Comparison of ENCODE assay signal across 17 cellular contexts in genomic region chr14:39398382-39398781, GRCh38. TPM values are rescaled to one million over a fixed set of nuclear protein-coding genes. Genes with fewer than 3 reads are reported as not detected.
DNase-seq lines count a peak whose midpoint lies in the region; ATAC-seq, FAIRE-seq and TF ChIP-seq lines count a peak whose summit lies in the region.
"Had no signal": no experiment of that assay in that cellular context is flagged by ENCODE, and none has a peak within 500 bp of the region (broad histone marks: within the 10 kb centered on the region; RNA-seq: fewer than 3 reads in every experiment).

No MANE protein-coding gene starts in this region.

- H3K36me3 ChIP-seq in mammary epithelial cell (ENCODE audit: insufficient read depth, low read length) (peaks cover 5% of the 10 kb centered on the region), GM12878 (ENCODE audit: control insufficient read depth in 2 of 2, insufficient read depth in 2 of 2, low read length in 1 of 2) (peaks cover 0 to 17% of the 10 kb centered on the region in 2 experiments), thymus (ENCODE audit: control insufficient read depth, insufficient read depth) (peaks cover 7% of the 10 kb centered on the region)

- DNase-seq in MCF 10A (ENCODE audit: unreplicated experiment), result no peak
- DNase-seq in mammary epithelial cell, result no peak
- peak; percentile 47 for DNase-seq in NCI-H2227 treated with DMSO at 0.1 percent for 48 hours (lab: John Stamatoyannopoulos, UW)
- DNase-seq in GM12878 (ENCODE audit: low read depth, low spot score), result no peak
- DNase-seq in EL, result no peak
- DNase-seq: AML-193, DND-41, H9, NCI-H1436, NCI-H2081, NCI-H446 treated with DMSO at 0.1 percent for 48 hours had no signal

- peaks cover 3% of the 10 kb centered on the region for H3K79me2 ChIP-seq in mammary epithelial cell (ENCODE audit: insufficient read depth, low read length)
- H3K79me2 ChIP-seq in GM12878 (ENCODE audit: control insufficient read depth, insufficient read depth, low read length), result no peaks in the 10 kb centered on the region; the same call in 1 of the 2 replicates

- H3K4me3 Mint-ChIP-seq in MCF 10A (ENCODE audit: unreplicated experiment), result no peak overlapping the region
- H3K4me3 Mint-ChIP-seq: CD14-positive monocyte; H9; T-helper 1 cell treated with Interleukin-12 subunit alpha and Interleukin-12 subunit beta and Interleukin-4 antibody, amounts not matched to agents 30 μg/mL and 1 μg/mL, for 36 hours had no signal

- no peak overlapping the region for H3K27ac Mint-ChIP-seq in MCF 10A (ENCODE audit: low read depth, unreplicated experiment)
- H3K27ac Mint-ChIP-seq: CD14-positive monocyte; H9; T-helper 1 cell treated with Interleukin-12 subunit alpha and Interleukin-12 subunit beta and Interleukin-4 antibody, amounts not matched to agents 30 μg/mL and 1 μg/mL, for 36 hours had no signal

- TSS peak; percentile 9 for BruUV-seq in MCF 10A (replicated peaks; lab: Mats Ljungman, UMichigan)
- no TSS peak for BruUV-seq in mammary epithelial cell (replicated peaks; lab: Mats Ljungman, UMichigan)
- TSS peak; percentile 29 for BruUV-seq in GM12878 (replicated peaks; lab: Mats Ljungman, UMichigan)

- CTCF ChIA-PET in MCF 10A (lab: Yijun Ruan, JAX) (interaction anchor here (0.6 to 3.1 kb wide), 3 partner anchors 11 to 27 kb away, joined by 3 to 11 read pairs (median 3); no protein-coding TSS in a partner anchor), mammary epithelial cell (lab: Charles Lee; ENCODE audit: low non-redundant PET) (no interaction called here), GM12878 (lab: Yijun Ruan, JAX) (no interaction called here)

- no peaks in the 10 kb centered on the region for H3K9me3 Mint-ChIP-seq in MCF 10A (ENCODE audit: unreplicated experiment)
- H3K9me3 Mint-ChIP-seq: H9; T-helper 1 cell treated with Interleukin-12 subunit alpha and Interleukin-12 subunit beta and Interleukin-4 antibody, amounts not matched to agents 30 μg/mL and 1 μg/mL, for 36 hours had no signal

- no peaks in the 10 kb centered on the region for H4K20me1 ChIP-seq in mammary epithelial cell (ENCODE audit: insufficient read depth, low read length)
- H4K20me1 ChIP-seq in GM12878 (ENCODE audit: control insufficient read depth, insufficient read depth), result no peaks in the 10 kb centered on the region

- no peaks in the 10 kb centered on the region for H3K27me3 Mint-ChIP-seq in MCF 10A (ENCODE audit: insufficient read depth, unreplicated experiment)

- WGBS in mammary epithelial cell (ENCODE audit: low coverage, missing lambda C conversion rate), result 90% methylated on average over 6 of the region's 6 CpGs
- 96% methylated on average over 6 of the region's 6 CpGs for WGBS in GM12878 (ENCODE audit: insufficient coverage, insufficient replicate concordance, low lambda C conversion rate, missing lambda C conversion rate)
- WGBS in thymus, result 58% methylated on average over 6 of the region's 6 CpGs

- no peak overlapping the region for H3K4me2 ChIP-seq in mammary epithelial cell (ENCODE audit: insufficient read depth, low read depth, low read length)
- H3K4me2 ChIP-seq in GM12878 (ENCODE audit: control insufficient read depth, insufficient read depth), result no peak overlapping the region

- no peak for ATAC-seq in GM12878
- ATAC-seq in GM19395 (IDR thresholded peaks at IDR 0.05; ENCODE audit: unreplicated experiment), result no peak
- ATAC-seq: K562 had no signal

- H2AFZ ChIP-seq in mammary epithelial cell (ENCODE audit: low read depth, low read length), result no peak overlapping the region
- no peak overlapping the region for H2AFZ ChIP-seq in GM12878 (ENCODE audit: control insufficient read depth, low read depth, low read length)

- in situ Hi-C loops in mammary epithelial cell (cut with MboI; ENCODE audit: low sequenced_read_pairs in 2 of 2) (no loop called here), GM12878 (cut with MboI) (no loop called here)

- SMC1A ChIA-PET in GM12878 (lab: Charles Lee; ENCODE audit: uncharacterized antibody, unreplicated experiment), result no interaction called here

- H3K9me3 ChIP-seq in mammary epithelial cell (replicated peaks; ENCODE audit: insufficient read depth, low read length), result no peaks in the 10 kb centered on the region
- H3K9me3 ChIP-seq in GM12878 (replicated peaks; ENCODE audit: control insufficient read depth, insufficient read depth, low read length), result no peaks in the 10 kb centered on the region
- no peaks in the 10 kb centered on the region for H3K9me3 ChIP-seq in thymus (ENCODE audit: control insufficient read depth)

- H3K27ac ChIP-seq in mammary epithelial cell (ENCODE audit: insufficient read depth, low read depth, low read length) (no peak overlapping the region), GM12878 (ENCODE audit: control insufficient read depth, insufficient read depth) (no peak overlapping the region), thymus (ENCODE audit: low read depth) (peak overlapping the region; percentile 15)

- no peak for FAIRE-seq in GM12878 (lab: Jason Lieb, UNC)
- FAIRE-seq: G401.6, K562 had no signal

- intact Hi-C loops in MCF 10A (cut with micrococcal nuclease), result no loop called here
- intact Hi-C loops in mammary epithelial cell (cut with micrococcal nuclease), result no loop called here
- intact Hi-C loops in GM12878 (cut with micrococcal nuclease; ENCODE audit: unreplicated experiment), result no loop called here

- TF ChIP-seq RAD21 in GM12878 (IDR thresholded peaks at IDR 0.05; ENCODE audit: insufficient read depth, low read depth, low read length), result no peak

- H3K36me3 Mint-ChIP-seq in MCF 10A (ENCODE audit: insufficient read depth, unreplicated experiment), result peaks cover 28% of the 10 kb centered on the region

- POLR2A ChIA-PET in MCF 10A (lab: Yijun Ruan, JAX), result no interaction called here
- POLR2A ChIA-PET in GM12878 (lab: Charles Lee), result interaction anchor here (0.7 kb wide), 1 partner anchor 205 kb away, joined by 5 read pairs; no protein-coding TSS in a partner anchor

- no peak overlapping the region for H3K9ac ChIP-seq in mammary epithelial cell (ENCODE audit: insufficient read depth, low read length)
- no peak overlapping the region for H3K9ac ChIP-seq in GM12878 (ENCODE audit: control insufficient read depth, insufficient read depth, low read length)

- no peak for TF ChIP-seq POLR2A in GM12878 (IDR thresholded peaks at IDR 0.05; ENCODE audit: low read depth, low read length)

- no peak overlapping the region for H3K4me3 ChIP-seq in mammary epithelial cell (replicated peaks in 1 of 3; ENCODE audit: insufficient read depth in 1 of 3, low read depth in 2 of 3, low read length in 3 of 3)
- no peak overlapping the region for H3K4me3 ChIP-seq in GM12878
- no peak overlapping the region for H3K4me3 ChIP-seq in thymus (ENCODE audit: low read length)
- H3K4me3 ChIP-seq: K562 had no signal

- H3K4me1 Mint-ChIP-seq in MCF 10A (ENCODE audit: insufficient read depth, unreplicated experiment), result no peaks in the 10 kb centered on the region
- H3K4me1 Mint-ChIP-seq: CD14-positive monocyte had no signal

- H3K27me3 ChIP-seq in mammary epithelial cell (ENCODE audit: insufficient read depth, low read length) (no peaks in the 10 kb centered on the region), GM12878 (replicated peaks in 1 of 2; ENCODE audit: control insufficient read depth in 2 of 2, insufficient read depth in 2 of 2, low read length in 1 of 2) (no peaks in the 10 kb centered on the region), thymus (ENCODE audit: control insufficient read depth, insufficient read depth) (no peaks in the 10 kb centered on the region)

- TF ChIP-seq CTCF in MCF 10A (IDR thresholded peaks at IDR 0.05; ENCODE audit: unreplicated experiment), result no peak
- TF ChIP-seq CTCF in mammary epithelial cell (conservative IDR thresholded peaks at IDR 0.05 in 1 of 2, IDR thresholded peaks at IDR 0.05 in 1 of 2; ENCODE audit: extremely low read depth in 1 of 2, insufficient read depth in 1 of 2, low read depth in 1 of 2, low read length in 2 of 2), result no peak
- no peak for TF ChIP-seq CTCF in GM12878 (IDR thresholded peaks at IDR 0.05 in 2 of 3, conservative IDR thresholded peaks at IDR 0.05 in 1 of 3; ENCODE audit: control insufficient read depth in 2 of 3, extremely low read depth in 1 of 3, insufficient read depth in 1 of 3, low read depth in 3 of 3, low read length in 3 of 3)

- RAD21 ChIA-PET in GM12878 (lab: Charles Lee; ENCODE audit: unreplicated experiment), result interaction anchor here (0.6 to 0.7 kb wide), 2 partner anchors 14 to 167 kb away, joined by 3 read pairs; no protein-coding TSS in a partner anchor

- H3K4me1 ChIP-seq in mammary epithelial cell (ENCODE audit: insufficient read depth, low read length) (peaks cover 4% of the 10 kb centered on the region), GM12878 (ENCODE audit: control insufficient read depth, insufficient read depth, low read length) (no peaks in the 10 kb centered on the region), thymus (ENCODE audit: control insufficient read depth, insufficient read depth, low read length) (peaks cover 9% of the 10 kb centered on the region)

- dilution Hi-C loops in mammary epithelial cell (cut with HindIII; ENCODE audit: low sequenced_read_pairs), result no loop called here

- TF ChIP-seq EP300 in GM12878 (IDR thresholded peaks at IDR 0.05; ENCODE audit: borderline replicate concordance in 1 of 2, control insufficient read depth in 1 of 2, low read depth in 2 of 2, low read length in 2 of 2), result no peak

TF ChIP-seq in GM12878, 131 proteins besides CTCF, POLR2A, EP300 and RAD21 (continues in another document):
- no peak for TF ChIP-seq CREM (IDR thresholded peaks at IDR 0.05; ENCODE audit: low read depth)

RNA-seq across cellular contexts. Expression of gene FBXO33, which starts 33.9 kb away (rescaled TPM):
- 3.9 and 5.6 TPM in 2 replicates for total RNA-seq in MCF 10A (2022)
- total RNA-seq in mammary epithelial cell, result 10 to 100 TPM in 1 of 2 donors, 1 to 10 TPM in 1; 6.0 to 13.2 TPM
- polyA plus RNA-seq in mammary epithelial cell, result 6.3 TPM
- 3.9 TPM for polyA minus RNA-seq in mammary epithelial cell
- total RNA-seq in GM12878 (2013; cell fraction: nucleolus; rRNA removed), result 26.3 and 26.4 TPM in 2 replicates
- total RNA-seq in GM12878 (2014; rRNA removed), result 24.4 and 27.5 TPM in 2 replicates
- total RNA-seq in GM12878 (2014; rRNA removed; fragmentation: Illumina TruSeq; extraction: Trizol), result 20.1 and 21.5 TPM in 2 replicates
- total RNA-seq in GM12878 (2021), result 20.8 and 21.1 TPM in 2 replicates
- 9.1 TPM for polyA plus RNA-seq in GM12878 (2011; ENCODE audit: low read depth)
- 56.9 and 74.1 TPM in 2 replicates for polyA plus RNA-seq in GM12878 (2011; rRNA removed)
- polyA plus RNA-seq in GM12878 (2011; cell fraction: cytosol; rRNA removed), result 24.8 and 25.1 TPM in 2 replicates
- 31.8 and 40.7 TPM in 2 replicates for polyA plus RNA-seq in GM12878 (2011; cell fraction: nucleus; rRNA removed)
- 12.3 and 14.8 TPM in 2 replicates for polyA plus RNA-seq in GM12878 (2012)
- polyA plus RNA-seq in GM12878 (2014; fragmentation: Illumina TruSeq; extraction: Trizol), result 18.5 and 22.2 TPM in 2 replicates
- 10 to 100 TPM in 1 of 2 experiments, 1 to 10 TPM in 1; 5.8 to 13.5 TPM for polyA plus RNA-seq in GM12878 (2014; fragmentation: Nextera tagmentation; extraction: Ambion mirVana)
- polyA plus RNA-seq in GM12878 (2014; rRNA removed), result 16.7 and 19.1 TPM in 2 replicates
- 10 to 100 TPM in 1 of 2 experiments, 1 to 10 TPM in 1; 4.7 to 21.8 TPM for polyA plus RNA-seq in GM12878 (2016; fragmentation: Nextera tagmentation; extraction: Ambion mirVana)
- polyA minus RNA-seq in GM12878 (2011; rRNA and poly(A)+ RNA removed), result 35.7 and 37.6 TPM in 2 replicates
- polyA minus RNA-seq in GM12878 (2011; cell fraction: cytosol; rRNA and poly(A)+ RNA removed), result 13.1 and 14.7 TPM in 2 replicates
- 32.2 and 45.7 TPM in 2 replicates for polyA minus RNA-seq in GM12878 (2011; cell fraction: nucleus; rRNA and poly(A)+ RNA removed)
- polyA plus RNA-seq in thymus, result 12.3 TPM
